Comparison of ENCODE assay signal across 1 cellular context in the genomic region with DNA sequence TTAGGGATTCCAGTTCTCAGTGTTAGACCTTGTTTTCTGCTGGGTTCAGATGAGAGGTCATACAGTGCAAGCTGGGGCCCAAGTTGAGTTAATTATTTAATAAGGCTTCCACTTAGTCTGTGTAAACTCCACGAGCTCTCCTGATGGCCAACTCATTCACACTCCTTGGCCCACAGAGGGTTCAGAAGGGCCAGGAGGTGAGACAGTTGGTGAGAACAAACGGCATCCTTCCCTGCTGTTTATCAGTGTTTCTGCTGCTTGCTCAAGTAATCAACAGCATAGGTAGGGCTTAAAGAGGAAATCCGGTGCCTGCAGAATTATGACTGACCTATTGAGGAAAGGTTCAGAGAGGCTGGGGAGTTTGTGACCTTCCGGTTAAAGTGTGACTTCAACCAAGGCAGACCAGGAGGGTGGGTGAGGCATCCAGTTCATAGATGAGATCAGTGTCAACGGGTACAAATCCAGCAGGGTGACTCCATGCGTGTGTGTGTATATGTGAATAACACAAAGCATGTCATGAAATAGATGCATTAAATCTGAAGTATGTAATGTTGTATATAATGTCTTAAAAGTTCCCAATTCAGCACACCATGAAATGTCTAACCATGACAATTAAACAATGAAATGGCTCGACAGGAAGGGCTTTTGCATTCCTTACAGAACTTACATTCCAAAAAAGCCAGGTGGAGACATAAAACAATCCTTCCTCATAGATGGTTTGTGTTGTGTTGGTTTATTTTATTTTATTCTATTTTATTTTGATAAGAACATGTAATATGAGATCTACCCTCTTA.
A peak's percentile ranks its signal among the peaks of the same experiment; 100 is the strongest.
TF ChIP-seq lines count a peak whose summit lies in the region.

No MANE protein-coding gene starts in this region.

TF ChIP-seq in HepG2, 621 proteins besides CTCF, POLR2A, EP300 and RAD21 (continued from another document and continues in another):
- TF ChIP-seq, protein P1, sequence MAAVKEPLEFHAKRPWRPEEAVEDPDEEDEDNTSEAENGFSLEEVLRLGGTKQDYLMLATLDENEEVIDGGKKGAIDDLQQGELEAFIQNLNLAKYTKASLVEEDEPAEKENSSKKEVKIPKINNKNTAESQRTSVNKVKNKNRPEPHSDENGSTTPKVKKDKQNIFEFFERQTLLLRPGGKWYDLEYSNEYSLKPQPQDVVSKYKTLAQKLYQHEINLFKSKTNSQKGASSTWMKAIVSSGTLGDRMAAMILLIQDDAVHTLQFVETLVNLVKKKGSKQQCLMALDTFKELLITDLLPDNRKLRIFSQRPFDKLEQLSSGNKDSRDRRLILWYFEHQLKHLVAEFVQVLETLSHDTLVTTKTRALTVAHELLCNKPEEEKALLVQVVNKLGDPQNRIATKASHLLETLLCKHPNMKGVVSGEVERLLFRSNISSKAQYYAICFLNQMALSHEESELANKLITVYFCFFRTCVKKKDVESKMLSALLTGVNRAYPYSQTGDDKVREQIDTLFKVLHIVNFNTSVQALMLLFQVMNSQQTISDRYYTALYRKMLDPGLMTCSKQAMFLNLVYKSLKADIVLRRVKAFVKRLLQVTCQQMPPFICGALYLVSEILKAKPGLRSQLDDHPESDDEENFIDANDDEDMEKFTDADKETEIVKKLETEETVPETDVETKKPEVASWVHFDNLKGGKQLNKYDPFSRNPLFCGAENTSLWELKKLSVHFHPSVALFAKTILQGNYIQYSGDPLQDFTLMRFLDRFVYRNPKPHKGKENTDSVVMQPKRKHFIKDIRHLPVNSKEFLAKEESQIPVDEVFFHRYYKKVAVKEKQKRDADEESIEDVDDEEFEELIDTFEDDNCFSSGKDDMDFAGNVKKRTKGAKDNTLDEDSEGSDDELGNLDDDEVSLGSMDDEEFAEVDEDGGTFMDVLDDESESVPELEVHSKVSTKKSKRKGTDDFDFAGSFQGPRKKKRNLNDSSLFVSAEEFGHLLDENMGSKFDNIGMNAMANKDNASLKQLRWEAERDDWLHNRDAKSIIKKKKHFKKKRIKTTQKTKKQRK (IDR thresholded peaks at IDR 0.05; ENCODE audit: low read length), result no peak
- TF ChIP-seq BHLHE40 (IDR thresholded peaks at IDR 0.05; ENCODE audit: low read length), result no peak
- no peak for TF ChIP-seq ZNF207 (IDR thresholded peaks at IDR 0.05; ENCODE audit: borderline replicate concordance)
- TF ChIP-seq ZSCAN31 (CRISPR knock-in tag; IDR thresholded peaks at IDR 0.05; ENCODE audit: low read depth), result peak; percentile 34; the same call in 1 of the 2 replicates
- TF ChIP-seq, protein P2, sequence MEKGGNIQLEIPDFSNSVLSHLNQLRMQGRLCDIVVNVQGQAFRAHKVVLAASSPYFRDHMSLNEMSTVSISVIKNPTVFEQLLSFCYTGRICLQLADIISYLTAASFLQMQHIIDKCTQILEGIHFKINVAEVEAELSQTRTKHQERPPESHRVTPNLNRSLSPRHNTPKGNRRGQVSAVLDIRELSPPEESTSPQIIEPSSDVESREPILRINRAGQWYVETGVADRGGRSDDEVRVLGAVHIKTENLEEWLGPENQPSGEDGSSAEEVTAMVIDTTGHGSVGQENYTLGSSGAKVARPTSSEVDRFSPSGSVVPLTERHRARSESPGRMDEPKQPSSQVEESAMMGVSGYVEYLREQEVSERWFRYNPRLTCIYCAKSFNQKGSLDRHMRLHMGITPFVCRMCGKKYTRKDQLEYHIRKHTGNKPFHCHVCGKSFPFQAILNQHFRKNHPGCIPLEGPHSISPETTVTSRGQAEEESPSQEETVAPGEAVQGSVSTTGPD (CRISPR knock-in tag; IDR thresholded peaks at IDR 0.05), result no peak
- TF ChIP-seq, protein P3, sequence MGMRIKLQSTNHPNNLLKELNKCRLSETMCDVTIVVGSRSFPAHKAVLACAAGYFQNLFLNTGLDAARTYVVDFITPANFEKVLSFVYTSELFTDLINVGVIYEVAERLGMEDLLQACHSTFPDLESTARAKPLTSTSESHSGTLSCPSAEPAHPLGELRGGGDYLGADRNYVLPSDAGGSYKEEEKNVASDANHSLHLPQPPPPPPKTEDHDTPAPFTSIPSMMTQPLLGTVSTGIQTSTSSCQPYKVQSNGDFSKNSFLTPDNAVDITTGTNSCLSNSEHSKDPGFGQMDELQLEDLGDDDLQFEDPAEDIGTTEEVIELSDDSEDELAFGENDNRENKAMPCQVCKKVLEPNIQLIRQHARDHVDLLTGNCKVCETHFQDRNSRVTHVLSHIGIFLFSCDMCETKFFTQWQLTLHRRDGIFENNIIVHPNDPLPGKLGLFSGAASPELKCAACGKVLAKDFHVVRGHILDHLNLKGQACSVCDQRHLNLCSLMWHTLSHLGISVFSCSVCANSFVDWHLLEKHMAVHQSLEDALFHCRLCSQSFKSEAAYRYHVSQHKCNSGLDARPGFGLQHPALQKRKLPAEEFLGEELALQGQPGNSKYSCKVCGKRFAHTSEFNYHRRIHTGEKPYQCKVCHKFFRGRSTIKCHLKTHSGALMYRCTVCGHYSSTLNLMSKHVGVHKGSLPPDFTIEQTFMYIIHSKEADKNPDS (CRISPR knock-in tag; IDR thresholded peaks at IDR 0.05), result peak; percentile 39; the same call in 1 of the 2 replicates
- TF ChIP-seq, protein P4, sequence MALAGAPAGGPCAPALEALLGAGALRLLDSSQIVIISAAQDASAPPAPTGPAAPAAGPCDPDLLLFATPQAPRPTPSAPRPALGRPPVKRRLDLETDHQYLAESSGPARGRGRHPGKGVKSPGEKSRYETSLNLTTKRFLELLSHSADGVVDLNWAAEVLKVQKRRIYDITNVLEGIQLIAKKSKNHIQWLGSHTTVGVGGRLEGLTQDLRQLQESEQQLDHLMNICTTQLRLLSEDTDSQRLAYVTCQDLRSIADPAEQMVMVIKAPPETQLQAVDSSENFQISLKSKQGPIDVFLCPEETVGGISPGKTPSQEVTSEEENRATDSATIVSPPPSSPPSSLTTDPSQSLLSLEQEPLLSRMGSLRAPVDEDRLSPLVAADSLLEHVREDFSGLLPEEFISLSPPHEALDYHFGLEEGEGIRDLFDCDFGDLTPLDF (CRISPR knock-in tag; IDR thresholded peaks at IDR 0.05), result no peak
- peak; percentile 81; the same call in 1 of the 2 replicates for TF ChIP-seq ZNF607 (CRISPR knock-in tag; IDR thresholded peaks at IDR 0.05; ENCODE audit: borderline replicate concordance)
- peak; percentile 86; the same call in 1 of the 2 replicates for TF ChIP-seq ZNF274 (CRISPR knock-in tag; IDR thresholded peaks at IDR 0.05)
- peak; percentile 56; the same call in 1 of the 2 replicates for TF ChIP-seq GATAD1 (CRISPR knock-in tag; IDR thresholded peaks at IDR 0.05)
- peak; percentile 35; the same call in 1 of the 2 replicates for TF ChIP-seq MXD4 (CRISPR knock-in tag; IDR thresholded peaks at IDR 0.05)
- TF ChIP-seq SMYD3 (CRISPR knock-in tag; IDR thresholded peaks at IDR 0.05), result peak; percentile 85; the same call in 1 of the 2 replicates
- no peak for TF ChIP-seq REL (CRISPR knock-in tag; conservative IDR thresholded peaks at IDR 0.05)
- TF ChIP-seq, protein P5, sequence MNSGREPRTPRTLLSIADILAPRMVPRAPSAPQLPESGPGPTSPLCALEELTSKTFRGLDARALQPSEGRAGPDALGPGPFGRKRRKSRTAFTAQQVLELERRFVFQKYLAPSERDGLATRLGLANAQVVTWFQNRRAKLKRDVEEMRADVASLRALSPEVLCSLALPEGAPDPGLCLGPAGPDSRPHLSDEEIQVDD (CRISPR knock-in tag; IDR thresholded peaks at IDR 0.05; ENCODE audit: borderline replicate concordance), result no peak
- TF ChIP-seq, protein P6, sequence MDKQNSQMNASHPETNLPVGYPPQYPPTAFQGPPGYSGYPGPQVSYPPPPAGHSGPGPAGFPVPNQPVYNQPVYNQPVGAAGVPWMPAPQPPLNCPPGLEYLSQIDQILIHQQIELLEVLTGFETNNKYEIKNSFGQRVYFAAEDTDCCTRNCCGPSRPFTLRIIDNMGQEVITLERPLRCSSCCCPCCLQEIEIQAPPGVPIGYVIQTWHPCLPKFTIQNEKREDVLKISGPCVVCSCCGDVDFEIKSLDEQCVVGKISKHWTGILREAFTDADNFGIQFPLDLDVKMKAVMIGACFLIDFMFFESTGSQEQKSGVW (CRISPR knock-in tag; IDR thresholded peaks at IDR 0.05; ENCODE audit: borderline replicate concordance), result no peak
- no peak for TF ChIP-seq DNMT1 (CRISPR knock-in tag; IDR thresholded peaks at IDR 0.05)
- 0 out of 2 replicates have a peak, but pooled peaks have one; percentile 44 for TF ChIP-seq MEIS2 (CRISPR knock-in tag; IDR thresholded peaks at IDR 0.05)
- peak; percentile 69; the same call in 1 of the 2 replicates for TF ChIP-seq RBAK (CRISPR knock-in tag; IDR thresholded peaks at IDR 0.05)
- no peak; the same call in 1 of the 2 replicates for TF ChIP-seq TP53 (CRISPR knock-in tag; conservative IDR thresholded peaks at IDR 0.05)
- TF ChIP-seq IRF2 (CRISPR knock-in tag; IDR thresholded peaks at IDR 0.05), result peak; percentile 95
- TF ChIP-seq GATA4 (IDR thresholded peaks at IDR 0.05; ENCODE audit: borderline replicate concordance, low read depth), result peak; percentile 88
- TF ChIP-seq PHF8 (CRISPR knock-in tag; IDR thresholded peaks at IDR 0.05), result peak; percentile 42; the same call in 1 of the 2 replicates
- no peak for TF ChIP-seq SRSF9 (IDR thresholded peaks at IDR 0.05; ENCODE audit: borderline replicate concordance, insufficient read depth, low read depth, low read length, poor library complexity, severe bottlenecking)
- peak; percentile 98 for TF ChIP-seq RXRA (CRISPR knock-in tag; IDR thresholded peaks at IDR 0.05)
- TF ChIP-seq JUNB (CRISPR knock-in tag; IDR thresholded peaks at IDR 0.05; ENCODE audit: borderline replicate concordance), result peak; percentile 58; the same call in 1 of the 2 replicates
- TF ChIP-seq, protein P7, sequence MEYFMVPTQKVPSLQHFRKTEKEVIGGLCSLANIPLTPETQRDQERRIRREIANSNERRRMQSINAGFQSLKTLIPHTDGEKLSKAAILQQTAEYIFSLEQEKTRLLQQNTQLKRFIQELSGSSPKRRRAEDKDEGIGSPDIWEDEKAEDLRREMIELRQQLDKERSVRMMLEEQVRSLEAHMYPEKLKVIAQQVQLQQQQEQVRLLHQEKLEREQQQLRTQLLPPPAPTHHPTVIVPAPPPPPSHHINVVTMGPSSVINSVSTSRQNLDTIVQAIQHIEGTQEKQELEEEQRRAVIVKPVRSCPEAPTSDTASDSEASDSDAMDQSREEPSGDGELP (IDR thresholded peaks at IDR 0.05; ENCODE audit: borderline replicate concordance, low read depth), result peak; percentile 70; the same call in 1 of the 2 replicates
- TF ChIP-seq ZFP36L1 (CRISPR knock-in tag; IDR thresholded peaks at IDR 0.05), result peak; percentile 92
- peak; percentile 97 for TF ChIP-seq ZNF501 (CRISPR knock-in tag; IDR thresholded peaks at IDR 0.05)
- no peak for TF ChIP-seq HNRNPK (IDR thresholded peaks at IDR 0.05; ENCODE audit: low read depth, low read length, poor library complexity, severe bottlenecking)
- TF ChIP-seq, protein P8, sequence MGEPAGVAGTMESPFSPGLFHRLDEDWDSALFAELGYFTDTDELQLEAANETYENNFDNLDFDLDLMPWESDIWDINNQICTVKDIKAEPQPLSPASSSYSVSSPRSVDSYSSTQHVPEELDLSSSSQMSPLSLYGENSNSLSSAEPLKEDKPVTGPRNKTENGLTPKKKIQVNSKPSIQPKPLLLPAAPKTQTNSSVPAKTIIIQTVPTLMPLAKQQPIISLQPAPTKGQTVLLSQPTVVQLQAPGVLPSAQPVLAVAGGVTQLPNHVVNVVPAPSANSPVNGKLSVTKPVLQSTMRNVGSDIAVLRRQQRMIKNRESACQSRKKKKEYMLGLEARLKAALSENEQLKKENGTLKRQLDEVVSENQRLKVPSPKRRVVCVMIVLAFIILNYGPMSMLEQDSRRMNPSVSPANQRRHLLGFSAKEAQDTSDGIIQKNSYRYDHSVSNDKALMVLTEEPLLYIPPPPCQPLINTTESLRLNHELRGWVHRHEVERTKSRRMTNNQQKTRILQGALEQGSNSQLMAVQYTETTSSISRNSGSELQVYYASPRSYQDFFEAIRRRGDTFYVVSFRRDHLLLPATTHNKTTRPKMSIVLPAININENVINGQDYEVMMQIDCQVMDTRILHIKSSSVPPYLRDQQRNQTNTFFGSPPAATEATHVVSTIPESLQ (CRISPR knock-in tag; conservative IDR thresholded peaks at IDR 0.05), result 0 out of 2 replicates have a peak, but pooled peaks have one; percentile 31
- peak; percentile 88 for TF ChIP-seq FOXC1 (CRISPR knock-in tag; IDR thresholded peaks at IDR 0.05; ENCODE audit: borderline replicate concordance)
- TF ChIP-seq ZNF678 (CRISPR knock-in tag; IDR thresholded peaks at IDR 0.05), result no peak
- no peak; the same call in 1 of the 2 replicates for TF ChIP-seq HIVEP1 (CRISPR knock-in tag; IDR thresholded peaks at IDR 0.05)
- TF ChIP-seq, protein P9, sequence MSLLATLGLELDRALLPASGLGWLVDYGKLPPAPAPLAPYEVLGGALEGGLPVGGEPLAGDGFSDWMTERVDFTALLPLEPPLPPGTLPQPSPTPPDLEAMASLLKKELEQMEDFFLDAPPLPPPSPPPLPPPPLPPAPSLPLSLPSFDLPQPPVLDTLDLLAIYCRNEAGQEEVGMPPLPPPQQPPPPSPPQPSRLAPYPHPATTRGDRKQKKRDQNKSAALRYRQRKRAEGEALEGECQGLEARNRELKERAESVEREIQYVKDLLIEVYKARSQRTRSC (CRISPR knock-in tag; IDR thresholded peaks at IDR 0.05; ENCODE audit: low read depth), result no peak
- TF ChIP-seq, protein P10, sequence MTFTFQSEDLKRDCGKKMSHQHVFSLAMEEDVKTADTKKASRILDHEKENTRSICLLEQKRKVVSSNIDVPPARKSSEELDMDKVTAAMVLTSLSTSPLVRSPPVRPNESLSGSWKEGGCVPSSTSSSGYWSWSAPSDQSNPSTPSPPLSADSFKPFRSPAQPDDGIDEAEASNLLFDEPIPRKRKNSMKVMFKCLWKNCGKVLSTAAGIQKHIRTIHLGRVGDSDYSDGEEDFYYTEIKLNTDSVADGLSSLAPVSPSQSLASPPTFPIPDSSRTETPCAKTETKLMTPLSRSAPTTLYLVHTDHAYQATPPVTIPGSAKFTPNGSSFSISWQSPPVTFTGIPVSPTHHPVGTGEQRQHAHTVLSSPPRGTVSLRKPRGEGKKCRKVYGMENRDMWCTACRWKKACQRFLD (CRISPR knock-in tag; IDR thresholded peaks at IDR 0.05; ENCODE audit: borderline replicate concordance), result peak; percentile 78; the same call in 1 of the 2 replicates
- no peak for TF ChIP-seq ZNF20 (CRISPR knock-in tag; IDR thresholded peaks at IDR 0.05)
- TF ChIP-seq, protein P11, sequence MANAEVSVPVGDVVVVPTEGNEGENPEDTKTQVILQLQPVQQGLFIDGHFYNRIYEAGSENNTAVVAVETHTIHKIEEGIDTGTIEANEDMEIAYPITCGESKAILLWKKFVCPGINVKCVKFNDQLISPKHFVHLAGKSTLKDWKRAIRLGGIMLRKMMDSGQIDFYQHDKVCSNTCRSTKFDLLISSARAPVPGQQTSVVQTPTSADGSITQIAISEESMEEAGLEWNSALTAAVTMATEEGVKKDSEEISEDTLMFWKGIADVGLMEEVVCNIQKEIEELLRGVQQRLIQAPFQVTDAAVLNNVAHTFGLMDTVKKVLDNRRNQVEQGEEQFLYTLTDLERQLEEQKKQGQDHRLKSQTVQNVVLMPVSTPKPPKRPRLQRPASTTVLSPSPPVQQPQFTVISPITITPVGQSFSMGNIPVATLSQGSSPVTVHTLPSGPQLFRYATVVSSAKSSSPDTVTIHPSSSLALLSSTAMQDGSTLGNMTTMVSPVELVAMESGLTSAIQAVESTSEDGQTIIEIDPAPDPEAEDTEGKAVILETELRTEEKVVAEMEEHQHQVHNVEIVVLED (CRISPR knock-in tag; IDR thresholded peaks at IDR 0.05; ENCODE audit: borderline replicate concordance), result peak; percentile 76
- peak; percentile 96 for TF ChIP-seq POLR2G (IDR thresholded peaks at IDR 0.05; ENCODE audit: low read depth, low read length)
- peak; percentile 67; the same call in 1 of the 2 replicates for TF ChIP-seq MED13 (CRISPR knock-in tag; IDR thresholded peaks at IDR 0.05)
- peak; percentile 93; the same call in 1 of the 2 replicates for TF ChIP-seq ZNF788 (CRISPR knock-in tag; IDR thresholded peaks at IDR 0.05; ENCODE audit: borderline replicate concordance)
- no peak for TF ChIP-seq MAF1 (CRISPR knock-in tag; IDR thresholded peaks at IDR 0.05; ENCODE audit: borderline replicate concordance)
- TF ChIP-seq TCF7 (IDR thresholded peaks at IDR 0.05; ENCODE audit: low read depth), result peak; percentile 87
